ENCODE assay signal across 16 cellular contexts in the genomic region with DNA sequence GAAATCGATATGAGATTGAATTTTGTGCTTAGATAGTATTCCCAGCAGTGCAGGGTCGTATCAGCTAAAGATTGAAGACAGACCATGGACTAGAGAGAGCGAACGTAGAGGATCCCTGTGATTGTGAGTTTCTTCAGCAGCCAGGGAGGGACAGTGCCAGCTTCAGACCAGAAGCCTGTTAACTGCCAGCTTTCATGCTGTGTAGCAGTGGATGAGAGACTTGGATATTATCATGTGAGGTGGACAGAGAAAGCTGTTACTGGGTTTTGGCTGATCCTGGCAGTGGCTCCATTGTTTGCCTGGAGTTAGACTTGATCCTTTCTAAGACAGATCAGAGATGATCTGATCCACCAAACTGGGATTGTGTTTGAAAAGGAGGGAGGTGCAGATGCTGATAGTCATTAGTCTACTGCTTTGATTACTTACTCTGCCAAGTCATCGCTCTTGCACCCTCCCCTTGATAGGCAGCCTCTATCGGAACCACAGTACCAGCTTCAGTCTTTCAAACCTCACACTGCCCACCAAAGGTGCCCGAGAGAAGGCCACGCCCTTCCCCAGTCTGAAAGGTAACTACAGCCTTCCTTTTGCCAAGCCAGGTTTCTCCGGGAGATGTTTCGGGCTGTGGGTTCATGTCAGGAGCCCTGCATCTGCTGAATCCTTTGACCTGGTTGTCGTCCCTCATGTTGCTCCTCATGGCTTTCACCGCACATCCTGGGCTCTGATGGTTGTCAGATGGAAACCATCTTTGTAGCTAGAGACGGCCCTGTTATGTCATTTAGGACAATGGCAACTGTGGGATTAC.
"Had no signal": no experiment of that assay in that cellular context is flagged by ENCODE, and none has a peak within 500 bp of the region (broad histone marks: within the 10 kb centered on the region; RNA-seq: fewer than 3 reads in every experiment).

No MANE protein-coding gene starts in this region.

- DNase-seq: activated CD4-positive, alpha-beta memory T cell treated with anti-CD3 and anti-CD28 coated beads, Interleukin-2, amount 10 ng/mL, durations not matched to agents 7 days and 5 days; activated CD4-positive, alpha-beta T cell treated with anti-CD3 and anti-CD28 coated beads for 4 hours; activated effector memory CD4-positive, alpha-beta T cell treated with anti-CD3 and anti-CD28 coated beads, Interleukin-2, amount 50 U/mL, for 16 hours; activated T-cell treated with anti-CD3 and anti-CD28 coated beads, Interleukin-2, amount 50 U/mL, for 24 hours; amniotic stem cell; colonic mucosa; head of caudate nucleus; mesendoderm; stimulated activated naive CD4-positive, alpha-beta T cell; SW 1271; T-helper 2 cell had no signal

- H3K27ac ChIP-seq: cardiac muscle cell, colonic mucosa, parathyroid adenoma had no signal

- H3K9me3 Mint-ChIP-seq: activated CD4-positive, alpha-beta memory T cell treated with anti-CD3 and anti-CD28 coated beads, Interleukin-2, amount 10 ng/mL, durations not matched to agents 7 days and 5 days; activated naive CD4-positive, alpha-beta T cell treated with anti-CD3 and anti-CD28 coated beads, Interleukin-2, amount 50 U/mL, for 24 hours; activated T-cell treated with anti-CD3 and anti-CD28 coated beads, Interleukin-2, amount 50 U/mL, for 24 hours; nephron; WTC11 had no signal

- H2AFZ ChIP-seq: parathyroid adenoma had no signal

- H3K4me3 Mint-ChIP-seq: activated CD4-positive, alpha-beta memory T cell treated with anti-CD3 and anti-CD28 coated beads, Interleukin-2, amount 10 ng/mL, durations not matched to agents 7 days and 5 days; activated naive CD4-positive, alpha-beta T cell treated with anti-CD3 and anti-CD28 coated beads, Interleukin-2, amount 50 U/mL, for 24 hours; activated T-cell treated with anti-CD3 and anti-CD28 coated beads, Interleukin-2, amount 50 U/mL, for 24 hours; nephron; WTC11 had no signal

- H3K4me1 ChIP-seq: colonic mucosa, parathyroid adenoma had no signal

- H3K4me1 Mint-ChIP-seq: activated CD4-positive, alpha-beta memory T cell treated with anti-CD3 and anti-CD28 coated beads, Interleukin-2, amount 10 ng/mL, durations not matched to agents 7 days and 5 days; activated naive CD4-positive, alpha-beta T cell treated with anti-CD3 and anti-CD28 coated beads, Interleukin-2, amount 50 U/mL, for 24 hours; nephron had no signal

- H3K9ac ChIP-seq: parathyroid adenoma had no signal

- H3K27ac Mint-ChIP-seq: activated CD4-positive, alpha-beta memory T cell treated with anti-CD3 and anti-CD28 coated beads, Interleukin-2, amount 10 ng/mL, durations not matched to agents 7 days and 5 days; activated T-cell treated with anti-CD3 and anti-CD28 coated beads, Interleukin-2, amount 50 U/mL, for 24 hours; nephron; WTC11 had no signal

- H3K79me2 ChIP-seq: parathyroid adenoma had no signal

- H3K27me3 ChIP-seq: cardiac muscle cell, colonic mucosa had no signal

- H3K4me3 ChIP-seq: cardiac muscle cell, colonic mucosa had no signal

- ATAC-seq: WTC11 had no signal

- H3K27me3 Mint-ChIP-seq: activated CD4-positive, alpha-beta memory T cell treated with anti-CD3 and anti-CD28 coated beads, Interleukin-2, amount 10 ng/mL, durations not matched to agents 7 days and 5 days; activated naive CD4-positive, alpha-beta T cell treated with anti-CD3 and anti-CD28 coated beads, Interleukin-2, amount 50 U/mL, for 24 hours; activated T-cell treated with anti-CD3 and anti-CD28 coated beads, Interleukin-2, amount 50 U/mL, for 24 hours had no signal

- H3K9me3 ChIP-seq: colonic mucosa had no signal
